21 cellular contexts compared by ENCODE assay signal in the genomic region with DNA sequence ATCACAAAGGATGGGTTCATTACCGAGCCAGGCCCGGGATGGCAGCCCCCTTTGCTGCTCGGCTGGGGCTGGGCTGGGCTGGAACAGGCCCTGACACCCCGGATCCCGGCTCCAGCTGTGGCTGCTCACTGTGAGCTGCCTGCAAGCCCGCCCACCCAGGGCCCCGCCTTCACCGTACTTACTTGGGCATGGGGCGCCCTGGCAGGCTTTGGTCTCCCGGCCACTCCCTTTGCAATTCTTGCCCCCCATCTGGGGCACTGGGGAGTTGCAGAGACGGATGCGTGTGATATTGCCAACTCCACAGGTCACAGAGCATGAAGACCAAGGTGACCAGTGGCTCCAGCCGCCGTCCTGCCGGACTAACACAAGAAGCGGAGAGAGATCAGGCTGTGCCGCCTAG. TPM values are rescaled to one million over a fixed set of nuclear protein-coding genes. Genes with fewer than 3 reads are reported as not detected.
"Had no signal": no experiment of that assay in that cellular context is flagged by ENCODE, and none has a peak within 500 bp of the region (broad histone marks: within the 10 kb centered on the region; RNA-seq: fewer than 3 reads in every experiment).

No MANE protein-coding gene starts in this region.

- DNase-seq: cortex of kidney; dorsolateral prefrontal cortex; effector CD8-positive, alpha-beta T cell; heart left ventricle; hippocampal formation; islet precursor cell; left cardiac atrium; left ventricle myocardium inferior; lower lobe of right lung; midbrain; nucleus accumbens; psoas muscle; retina; sigmoid colon; stimulated activated CD4-positive, alpha-beta T cell treated with anti-CD3 and anti-CD28 coated beads, Interleukin-2, amount 100 ng/mL, for 24 hours; stimulated activated CD4-positive, alpha-beta T cell treated with anti-CD3 and anti-CD28 coated beads, Interleukin-4, amount 100 ng/mL, for 4 hours; stimulated activated naive B cell treated with anti-CD40 and anti-IgM and Interleukin-4, amounts not matched to agents 10 μg/mL and 1 μg/mL and 100 μg/mL, for 72 hours; stimulated activated naive CD8-positive, alpha-beta T cell treated with anti-CD3 and anti-CD28 coated beads, Interleukin-15, amount 100 ng/mL, for 72 hours; transverse colon had no signal

- ATAC-seq: esophagus mucosa; heart left ventricle; left cardiac atrium; lower lobe of right lung; psoas muscle; stimulated activated naive B cell treated with anti-CD40 and anti-IgM and Interleukin-4, amounts not matched to agents 10 μg/mL and 1 μg/mL and 100 μg/mL, for 72 hours; stimulated activated naive CD8-positive, alpha-beta T cell treated with anti-CD3 and anti-CD28 coated beads, Interleukin-15, amount 100 ng/mL, for 72 hours had no signal

RNA-seq across cellular contexts. Expression of gene THBS2, which starts 16.7 kb away (rescaled TPM):
- total RNA-seq: natural killer cell treated with Interleukin-12 subunit alpha and Interleukin-12 subunit beta and Interleukin-15 and Interleukin-18, amount 100 ng/mL, for 72 hours had no signal
